ENCODE assay signal across 17 cellular contexts in genomic region chrX:153474266-153474665, GRCh38. TPM values are rescaled to one million over a fixed set of nuclear protein-coding genes. Genes with fewer than 3 reads are reported as not detected.
A peak's percentile ranks its signal among the peaks of the same experiment; 100 is the strongest.
DNase-seq lines count a peak whose midpoint lies in the region; ATAC-seq and TF ChIP-seq lines count a peak whose summit lies in the region.
"Had no signal": no experiment of that assay in that cellular context is flagged by ENCODE, and none has a peak within 500 bp of the region (broad histone marks: within the 10 kb centered on the region; RNA-seq: fewer than 3 reads in every experiment).

No MANE protein-coding gene starts in this region.

- no peaks in the 10 kb centered on the region for H3K9me3 ChIP-seq in CD4-positive, CD25-positive, alpha-beta regulatory T cell (ENCODE audit: control insufficient read depth in 2 of 2, low read length in 2 of 2)
- H3K9me3 ChIP-seq: prostate gland had no signal

- peak overlapping the region in 3 of 4 donors; percentile 45 to 72 (median 62) for H3K4me3 Mint-ChIP-seq in CD4-positive, CD25-positive, alpha-beta regulatory T cell
- H3K4me3 Mint-ChIP-seq in naive thymus-derived CD8-positive, alpha-beta T cell = peak overlapping the region in 9 of 10 donors; percentile 22 to 82 (median 62)
- H3K4me3 Mint-ChIP-seq: activated T-cell treated with anti-CD3 and anti-CD28 coated beads, Interleukin-2, amount 50 U/mL, for 4 hours; endodermal cell had no signal

- CTCF ChIA-PET in RWPE1 (lab: Yijun Ruan, JAX) = interaction anchor here (0.5 to 1.3 kb wide), 2 partner anchors 21 to 124 kb away, joined by 3 to 5 read pairs; partner anchors contain the start of gene BGN

- no peaks in the 10 kb centered on the region for H3K27me3 ChIP-seq in CD4-positive, CD25-positive, alpha-beta regulatory T cell (ENCODE audit: control insufficient read depth, insufficient read depth, low read length)

- POLR2A ChIA-PET in RWPE1 (lab: Yijun Ruan, JAX; ENCODE audit: low non-redundant PET) = no interaction called here
- POLR2A ChIA-PET in naive thymus-derived CD8-positive, alpha-beta T cell (lab: Charles Lee) = interaction anchor here (0.6 to 0.7 kb wide), 2 partner anchors 523 to 533 kb away, joined by 3 read pairs; no protein-coding TSS in a partner anchor

- no peak for ATAC-seq in CD4-positive, CD25-positive, alpha-beta regulatory T cell (ENCODE audit: low read depth in 2 of 2)
- ATAC-seq in naive thymus-derived CD8-positive, alpha-beta T cell = no peak
- no peak for ATAC-seq in GM18867 (IDR thresholded peaks at IDR 0.05; ENCODE audit: unreplicated experiment)
- ATAC-seq in GM19035 (IDR thresholded peaks at IDR 0.05; ENCODE audit: unreplicated experiment) = no peak
- ATAC-seq: activated T-cell treated with anti-CD3 and anti-CD28 coated beads, Interleukin-2, amount 50 U/mL, for 4 hours; HCT116; left colon had no signal

- no peaks in the 10 kb centered on the region for H3K9me3 Mint-ChIP-seq in CD4-positive, CD25-positive, alpha-beta regulatory T cell
- H3K9me3 Mint-ChIP-seq in naive thymus-derived CD8-positive, alpha-beta T cell = peaks cover 0 to 1% (median 0%) of the 10 kb centered on the region in 9 donors
- H3K9me3 Mint-ChIP-seq: activated T-cell treated with anti-CD3 and anti-CD28 coated beads, Interleukin-2, amount 50 U/mL, for 4 hours had no signal

- TF ChIP-seq CTCF in RWPE1 (conservative IDR thresholded peaks at IDR 0.05; ENCODE audit: low read depth) = no peak

- peak in 1 of 3 donors; percentile 7 for DNase-seq in CD4-positive, CD25-positive, alpha-beta regulatory T cell
- DNase-seq in RWPE1 (ENCODE audit: low spot score) = no peak
- no peak for DNase-seq in naive thymus-derived CD8-positive, alpha-beta T cell
- DNase-seq in stimulated activated CD4-positive, alpha-beta T cell treated with anti-CD3 and anti-CD28 coated beads, Interleukin-4, amount 100 ng/mL, for 24 hours = no peak
- DNase-seq: DMS 273 treated with DMSO at 0.1 percent for 48 hours, NCI-H1694 treated with DMSO at 0.1 percent for 48 hours, NCI-H446 treated with DMSO at 0.1 percent for 48 hours had no signal

- no peak overlapping the region for H3K27ac ChIP-seq in CD4-positive, CD25-positive, alpha-beta regulatory T cell (ENCODE audit: insufficient read depth, low read length, poor library complexity, severe bottlenecking)
- peak overlapping the region; percentile 90 for H3K27ac ChIP-seq in RWPE1
- H3K27ac ChIP-seq: prostate gland had no signal

- no peaks in the 10 kb centered on the region for H3K36me3 ChIP-seq in CD4-positive, CD25-positive, alpha-beta regulatory T cell (ENCODE audit: control insufficient read depth, insufficient read depth, low read length)
- H3K36me3 ChIP-seq: prostate gland had no signal

- peaks cover 0 to 28% (median 4%) of the 10 kb centered on the region in 4 donors for H3K4me1 Mint-ChIP-seq in CD4-positive, CD25-positive, alpha-beta regulatory T cell
- H3K4me1 Mint-ChIP-seq in naive thymus-derived CD8-positive, alpha-beta T cell = peaks cover 0 to 15% (median 9%) of the 10 kb centered on the region in 4 donors

- H3K4me1 ChIP-seq in CD4-positive, CD25-positive, alpha-beta regulatory T cell (ENCODE audit: control insufficient read depth, insufficient read depth, low read length, poor library complexity, severe bottlenecking) = peaks cover 17% of the 10 kb centered on the region
- H3K4me1 ChIP-seq: prostate gland had no signal

- H3K27me3 Mint-ChIP-seq in CD4-positive, CD25-positive, alpha-beta regulatory T cell = no peaks in the 10 kb centered on the region
- no peaks in the 10 kb centered on the region for H3K27me3 Mint-ChIP-seq in naive thymus-derived CD8-positive, alpha-beta T cell

- no peak overlapping the region for H3K4me3 ChIP-seq in CD4-positive, CD25-positive, alpha-beta regulatory T cell (ENCODE audit: low read depth, low read length)

- H3K27ac Mint-ChIP-seq in CD4-positive, CD25-positive, alpha-beta regulatory T cell = peak overlapping the region in 2 of 3 donors; percentile 32 to 48
- peak overlapping the region in 9 of 10 donors; percentile 13 to 87 (median 59) for H3K27ac Mint-ChIP-seq in naive thymus-derived CD8-positive, alpha-beta T cell
- H3K27ac Mint-ChIP-seq: endodermal cell had no signal

- H3K36me3 Mint-ChIP-seq in CD4-positive, CD25-positive, alpha-beta regulatory T cell = no peaks in the 10 kb centered on the region
- H3K36me3 Mint-ChIP-seq in naive thymus-derived CD8-positive, alpha-beta T cell = no peaks in the 10 kb centered on the region

RNA-seq across cellular contexts. Expression of gene HAUS7, which starts 3.9 kb away (rescaled TPM):
- 43.1 TPM for total RNA-seq in CD4-positive, CD25-positive, alpha-beta regulatory T cell
- polyA plus RNA-seq in CD4-positive, CD25-positive, alpha-beta regulatory T cell = 10 to 100 TPM; 28.0 to 37.4 (median 33.4) TPM
- 10 to 100 TPM; 33.3 to 38.9 TPM for total RNA-seq in naive thymus-derived CD8-positive, alpha-beta T cell
- polyA plus RNA-seq in naive thymus-derived CD8-positive, alpha-beta T cell = 10 to 100 TPM; 19.6 to 30.1 (median 25.6) TPM

RNA-seq across cellular contexts. Expression of gene BGN, which starts 20.5 kb away (rescaled TPM):
- total RNA-seq in CD4-positive, CD25-positive, alpha-beta regulatory T cell = not detected
- polyA plus RNA-seq in CD4-positive, CD25-positive, alpha-beta regulatory T cell = not detected
- not detected for total RNA-seq in naive thymus-derived CD8-positive, alpha-beta T cell
- not detected for polyA plus RNA-seq in naive thymus-derived CD8-positive, alpha-beta T cell

RNA-seq across cellular contexts. Expression of gene TREX2, which starts 28.4 kb away (rescaled TPM):
- 3.8 TPM for total RNA-seq in CD4-positive, CD25-positive, alpha-beta regulatory T cell
- under 1 TPM; 0.30 to 1.00 (median 0.59) TPM for polyA plus RNA-seq in CD4-positive, CD25-positive, alpha-beta regulatory T cell
- total RNA-seq in naive thymus-derived CD8-positive, alpha-beta T cell = 1 to 10 TPM; 4.6 to 5.5 TPM
- 1 to 10 TPM in 1 of 3 donors, under 1 TPM in 2; 0.30 to 1.2 (median 0.32) TPM for polyA plus RNA-seq in naive thymus-derived CD8-positive, alpha-beta T cell

RNA-seq across cellular contexts. Expression of gene ATP2B3, which starts 43.2 kb away (rescaled TPM):
- total RNA-seq in CD4-positive, CD25-positive, alpha-beta regulatory T cell = not detected
- polyA plus RNA-seq in CD4-positive, CD25-positive, alpha-beta regulatory T cell = not detected
- not detected for total RNA-seq in naive thymus-derived CD8-positive, alpha-beta T cell
- not detected for polyA plus RNA-seq in naive thymus-derived CD8-positive, alpha-beta T cell
- total RNA-seq: endodermal cell, fibroblast of villous mesenchyme, HT-29, M059J had no signal
